Comparison of ENCODE assay signal across 15 cellular contexts in the genomic region with DNA sequence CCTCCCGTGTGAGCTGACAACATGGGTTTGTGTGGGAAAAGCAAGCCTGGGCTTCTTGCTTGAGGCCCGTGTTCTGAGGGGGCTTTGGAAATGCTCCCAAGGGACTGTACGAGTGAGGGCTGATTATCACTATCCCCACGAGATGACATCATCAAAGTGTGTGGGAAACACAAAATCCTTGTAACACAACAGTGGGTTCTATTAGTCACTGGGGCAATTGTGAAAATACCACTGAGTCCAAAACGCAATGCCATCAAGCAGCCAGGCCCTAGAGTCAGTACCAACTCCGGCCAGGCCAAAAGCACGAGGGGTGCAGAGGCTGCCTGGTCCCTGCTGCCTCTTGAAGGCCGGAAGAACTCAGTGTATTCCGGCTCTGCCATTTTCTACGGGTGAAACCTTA. TPM values are rescaled to one million over a fixed set of nuclear protein-coding genes. Genes with fewer than 3 reads are reported as not detected.
DNase-seq lines count a peak whose midpoint lies in the region; ATAC-seq and TF ChIP-seq lines count a peak whose summit lies in the region.
"Had no signal": no experiment of that assay in that cellular context is flagged by ENCODE, and none has a peak within 500 bp of the region (broad histone marks: within the 10 kb centered on the region; RNA-seq: fewer than 3 reads in every experiment).

No MANE protein-coding gene starts in this region.

- H2AFZ ChIP-seq in GM23248 = no peak overlapping the region

- ATAC-seq in activated CD8-positive, alpha-beta T cell treated with anti-CD3 and anti-CD28 coated beads for 36 hours = peak; percentile 30
- ATAC-seq: naive thymus-derived CD8-positive, alpha-beta T cell had no signal

- no peaks in the 10 kb centered on the region; the same call in 1 of the 2 replicates for H4K20me1 ChIP-seq in GM23248 (ENCODE audit: insufficient read depth)

- CTCF ChIA-PET in activated CD8-positive, alpha-beta T cell treated with anti-CD3 and anti-CD28 coated beads for 36 hours (lab: Charles Lee) = interaction anchor here (0.9 to 2.3 kb wide), 3 partner anchors 25 to 139 kb away, joined by 3 to 9 read pairs (median 9); no protein-coding TSS in a partner anchor

- no peak overlapping the region for H3K4me3 Mint-ChIP-seq in activated CD8-positive, alpha-beta T cell treated with anti-CD3 and anti-CD28 coated beads for 36 hours
- H3K4me3 Mint-ChIP-seq: central memory CD8-positive, alpha-beta T cell; naive thymus-derived CD8-positive, alpha-beta T cell had no signal

- H3K9ac ChIP-seq in GM23248 (no peak overlapping the region), rectal smooth muscle tissue (ENCODE audit: low read length) (no peak overlapping the region)
- H3K9ac ChIP-seq: SK-N-SH had no signal

- no peaks in the 10 kb centered on the region for H3K9me3 ChIP-seq in GM23248 (ENCODE audit: low read depth)
- H3K9me3 ChIP-seq: SK-N-SH had no signal

- DNase-seq in GM23248 = peak; percentile 54
- DNase-seq in activated CD8-positive, alpha-beta T cell treated with anti-CD3 and anti-CD28 coated beads for 36 hours = no peak
- DNase-seq in fibroblast of gingiva (ENCODE audit: low read depth) = peak; percentile 20
- no peak for DNase-seq in ecto neural progenitor cell (ENCODE audit: low spot score)
- DNase-seq in COLO668 (lab: John Stamatoyannopoulos, UW; ENCODE audit: unreplicated experiment) = no peak
- no peak for DNase-seq in amygdala (lab: John Stamatoyannopoulos, UW)
- no peak for DNase-seq in anterior cingulate cortex (lab: John Stamatoyannopoulos, UW)
- DNase-seq: COR-L47; naive thymus-derived CD8-positive, alpha-beta T cell; NCI-H2081 treated with DMSO at 0.1 percent for 48 hours; NK-92 treated with Interleukin-12 subunit alpha and Interleukin-12 subunit beta, amount 100 ng/mL, for 24 hours; SK-N-SH had no signal

- H3K27me3 Mint-ChIP-seq in activated CD8-positive, alpha-beta T cell treated with anti-CD3 and anti-CD28 coated beads for 36 hours = no peaks in the 10 kb centered on the region
- H3K27me3 Mint-ChIP-seq: central memory CD8-positive, alpha-beta T cell; naive thymus-derived CD8-positive, alpha-beta T cell had no signal

- no peak overlapping the region for H3K4me2 ChIP-seq in GM23248 (ENCODE audit: unreplicated experiment)
- H3K4me2 ChIP-seq: SK-N-SH had no signal

- H3K36me3 ChIP-seq in GM23248 (ENCODE audit: low read depth) (0 out of 2 replicates have a peak, but pooled peaks cover 2% of the 10 kb centered on the region), rectal smooth muscle tissue (ENCODE audit: control insufficient read depth, insufficient read depth, low read length) (peaks cover 10% of the 10 kb centered on the region)

- H3K27ac ChIP-seq in GM23248 (no peak overlapping the region), rectal smooth muscle tissue (ENCODE audit: low read depth, low read length) (peak overlapping the region; percentile 73)
- H3K27ac ChIP-seq: skin epidermis had no signal

- H3K27ac Mint-ChIP-seq in activated CD8-positive, alpha-beta T cell treated with anti-CD3 and anti-CD28 coated beads for 36 hours = no peak overlapping the region

- H3K27me3 ChIP-seq in GM23248 (replicated peaks; ENCODE audit: insufficient read depth) (no peaks in the 10 kb centered on the region), rectal smooth muscle tissue (ENCODE audit: control insufficient read depth, insufficient read depth, low read length) (no peaks in the 10 kb centered on the region)

- 0 out of 2 replicates have a peak, but pooled peaks cover 10% of the 10 kb centered on the region for H3F3A ChIP-seq in GM23248 (ENCODE audit: insufficient read depth)

- H3K36me3 Mint-ChIP-seq in activated CD8-positive, alpha-beta T cell treated with anti-CD3 and anti-CD28 coated beads for 36 hours (ENCODE audit: low read depth) = peaks cover 16% of the 10 kb centered on the region

- peaks cover 50% of the 10 kb centered on the region for H3K4me1 Mint-ChIP-seq in activated CD8-positive, alpha-beta T cell treated with anti-CD3 and anti-CD28 coated beads for 36 hours (ENCODE audit: low read depth)

- 75 to 78% methylated on average over 10 of the region's 10 CpGs for WGBS in GM23248 (ENCODE audit: low coverage in 1 of 2, low lambda C conversion rate in 2 of 2, missing lambda C conversion rate in 2 of 2), 2 experiments

- intact Hi-C loops in activated CD8-positive, alpha-beta T cell treated with anti-CD3 and anti-CD28 coated beads for 36 hours (cut with micrococcal nuclease) = no loop called here

- no peak overlapping the region for H3K4me3 ChIP-seq in GM23248
- no peak overlapping the region for H3K4me3 ChIP-seq in rectal smooth muscle tissue (ENCODE audit: low read length)
- H3K4me3 ChIP-seq: skin epidermis had no signal

- peaks cover 88% of the 10 kb centered on the region for H3K79me2 ChIP-seq in GM23248 (ENCODE audit: insufficient read depth)

- H3K9me3 Mint-ChIP-seq in activated CD8-positive, alpha-beta T cell treated with anti-CD3 and anti-CD28 coated beads for 36 hours = no peaks in the 10 kb centered on the region
- H3K9me3 Mint-ChIP-seq: central memory CD8-positive, alpha-beta T cell; naive thymus-derived CD8-positive, alpha-beta T cell had no signal

- POLR2A ChIA-PET in activated CD8-positive, alpha-beta T cell treated with anti-CD3 and anti-CD28 coated beads for 36 hours (lab: Charles Lee) = no interaction called here

- H3K9me2 ChIP-seq in GM23248 (ENCODE audit: insufficient read depth) = no peaks in the 10 kb centered on the region
- H3K9me2 ChIP-seq: SK-N-SH had no signal

- no peak for TF ChIP-seq CTCF in activated CD8-positive, alpha-beta T cell treated with anti-CD3 and anti-CD28 coated beads for 36 hours (IDR thresholded peaks at IDR 0.05)

- in situ Hi-C loops in GM23248 (cut with MboI) = no loop called here

- H3K4me1 ChIP-seq in GM23248 (ENCODE audit: insufficient read depth) (peaks cover 11% of the 10 kb centered on the region; the same call in 1 of the 2 replicates), rectal smooth muscle tissue (ENCODE audit: control insufficient read depth, insufficient read depth, low read length) (peaks cover 37% of the 10 kb centered on the region)

RNA-seq across cellular contexts. Expression of a gene that starts 29.6 kb away (rescaled TPM):
- 5.1 and 16.1 TPM in 2 replicates for total RNA-seq in GM23248 (2014; rRNA removed; shearing (Covaris generic))
- 6.7 and 7.0 TPM in 2 replicates for polyA plus RNA-seq in GM23248 (2016; fragmentation: Nextera tagmentation; extraction: Ambion mirVana)
- 1 to 10 TPM; 2.1 to 2.8 TPM for total RNA-seq in activated CD8-positive, alpha-beta T cell treated with anti-CD3 and anti-CD28 coated beads for 36 hours

RNA-seq across cellular contexts. Expression of a gene that starts 34.3 kb away (rescaled TPM):
- total RNA-seq in GM23248 (2014; rRNA removed; shearing (Covaris generic)) = 41.8 and 53.5 TPM in 2 replicates
- polyA plus RNA-seq in GM23248 (2016; fragmentation: Nextera tagmentation; extraction: Ambion mirVana) = 50.0 and 51.7 TPM in 2 replicates
- 10 to 100 TPM; 74.3 to 87.5 TPM for total RNA-seq in activated CD8-positive, alpha-beta T cell treated with anti-CD3 and anti-CD28 coated beads for 36 hours

RNA-seq across cellular contexts. Expression of a gene that starts 39.0 kb away (rescaled TPM):
- total RNA-seq in GM23248 (2014; rRNA removed; shearing (Covaris generic)) = 3.8 and 4.4 TPM in 2 replicates
- polyA plus RNA-seq in GM23248 (2016; fragmentation: Nextera tagmentation; extraction: Ambion mirVana) = 1.8 and 2.1 TPM in 2 replicates
- 1 to 10 TPM; 1.2 to 2.5 TPM for total RNA-seq in activated CD8-positive, alpha-beta T cell treated with anti-CD3 and anti-CD28 coated beads for 36 hours

RNA-seq across cellular contexts. Expression of a gene that starts 40.0 kb away (rescaled TPM):
- 215 and 231 TPM in 2 replicates for total RNA-seq in GM23248 (2014; rRNA removed; shearing (Covaris generic))
- polyA plus RNA-seq in GM23248 (2016; fragmentation: Nextera tagmentation; extraction: Ambion mirVana) = 585 and 588 TPM in 2 replicates
- 100 to 1,000 TPM; 233 to 237 TPM for total RNA-seq in activated CD8-positive, alpha-beta T cell treated with anti-CD3 and anti-CD28 coated beads for 36 hours

Comparison
In these comparisons a context has a peak if more than half of its experiments do, and no peak if none do; other contexts are left out.
1. DNase-seq: peak in GM23248 (single experiment) and fibroblast of gingiva (single experiment); none in activated CD8-positive, alpha-beta T cell treated with anti-CD3 and anti-CD28 coated beads for 36 hours (single experiment), ecto neural progenitor cell (single experiment), COLO668 (single experiment), amygdala (0 of 56) and anterior cingulate cortex (0 of 58).